19 cellular contexts compared by ENCODE assay signal in the genomic region with DNA sequence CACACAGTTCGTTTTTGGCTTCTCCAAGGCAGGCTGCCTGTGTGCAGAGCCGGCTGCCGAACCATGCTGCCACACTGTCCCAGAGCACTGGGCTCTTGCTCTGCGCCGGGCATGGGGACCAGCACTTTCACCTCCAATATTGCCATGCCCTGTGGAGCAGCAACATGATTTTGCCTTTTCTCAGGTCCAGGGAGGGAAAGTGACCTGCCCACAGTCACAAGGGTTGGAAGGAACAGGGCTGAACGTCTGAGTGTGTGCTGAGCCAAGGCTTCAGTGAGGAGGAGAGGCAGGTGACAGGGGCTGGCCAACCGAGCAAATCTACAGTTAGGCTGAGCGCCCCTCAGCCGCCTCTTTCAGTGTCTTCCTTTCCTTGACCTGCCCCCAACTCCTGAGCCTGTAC. TPM values are rescaled to one million over a fixed set of nuclear protein-coding genes. Genes with fewer than 3 reads are reported as not detected.
"Had no signal": no experiment of that assay in that cellular context is flagged by ENCODE, and none has a peak within 500 bp of the region (broad histone marks: within the 10 kb centered on the region; RNA-seq: fewer than 3 reads in every experiment).

No MANE protein-coding gene starts in this region.

- H3K27ac ChIP-seq: SJCRH30, thyroid gland had no signal

- H3K9me3 ChIP-seq: SJCRH30, thyroid gland had no signal

- H3K4me3 Mint-ChIP-seq: activated CD8-positive, alpha-beta T cell treated with anti-CD3 and anti-CD28 coated beads, Interleukin-2, amount 10 ng/mL, durations not matched to agents 7 days and 5 days; activated naive CD8-positive, alpha-beta T cell; central memory CD8-positive, alpha-beta T cell; natural killer cell; stimulated activated effector memory CD8-positive, alpha-beta T cell treated with anti-CD3 and anti-CD28 coated beads, Interleukin-12 subunit alpha, Interleukin-12 subunit beta, amount 100 ng/mL, for 72 hours had no signal

- H3K27ac Mint-ChIP-seq: activated CD8-positive, alpha-beta T cell treated with anti-CD3 and anti-CD28 coated beads, Interleukin-2, amount 10 ng/mL, durations not matched to agents 7 days and 5 days; activated naive CD8-positive, alpha-beta T cell; natural killer cell; stimulated activated effector memory CD8-positive, alpha-beta T cell treated with anti-CD3 and anti-CD28 coated beads, Interleukin-12 subunit alpha, Interleukin-12 subunit beta, amount 100 ng/mL, for 72 hours had no signal

- H3K27me3 ChIP-seq: SJCRH30, thyroid gland had no signal

- H3K36me3 Mint-ChIP-seq: activated naive CD8-positive, alpha-beta T cell; brain; natural killer cell; stimulated activated effector memory CD8-positive, alpha-beta T cell treated with anti-CD3 and anti-CD28 coated beads, Interleukin-12 subunit alpha, Interleukin-12 subunit beta, amount 100 ng/mL, for 72 hours had no signal

- H3K4me1 Mint-ChIP-seq: central memory CD8-positive, alpha-beta T cell; natural killer cell; stimulated activated effector memory CD8-positive, alpha-beta T cell treated with anti-CD3 and anti-CD28 coated beads, Interleukin-12 subunit alpha, Interleukin-12 subunit beta, amount 100 ng/mL, for 72 hours had no signal

- H3K9me3 Mint-ChIP-seq: central memory CD8-positive, alpha-beta T cell; natural killer cell; stimulated activated effector memory CD8-positive, alpha-beta T cell treated with anti-CD3 and anti-CD28 coated beads, Interleukin-12 subunit alpha, Interleukin-12 subunit beta, amount 100 ng/mL, for 72 hours had no signal

- DNase-seq: activated CD4-positive, alpha-beta T cell treated with anti-CD3 and anti-CD28 coated beads for 4 hours; activated CD8-positive, alpha-beta memory T cell treated with anti-CD3 and anti-CD28 coated beads, Interleukin-2, amount 50 U/mL, for 48 hours; activated CD8-positive, alpha-beta T cell treated with anti-CD3 and anti-CD28 coated beads, Interleukin-2, amount 10 ng/mL, durations not matched to agents 7 days and 5 days; activated gamma-delta T cell treated with Interleukin-2 at 50 U/mL for 16 hours; amniotic stem cell; effector CD8-positive, alpha-beta T cell; foreskin melanocyte; head of caudate nucleus; left colon; mammary epithelial cell; natural killer cell; SJCRH30; T-helper 2 cell; thyroid gland had no signal

- ATAC-seq: activated CD8-positive, alpha-beta T cell treated with anti-CD3 and anti-CD28 coated beads, Interleukin-2, amount 10 ng/mL, durations not matched to agents 7 days and 5 days; left colon; sciatic nerve; stimulated activated effector memory CD8-positive, alpha-beta T cell treated with anti-CD3 and anti-CD28 coated beads, Interleukin-12 subunit alpha, Interleukin-12 subunit beta, amount 100 ng/mL, for 72 hours had no signal

- H3K36me3 ChIP-seq: SJCRH30, thyroid gland had no signal

- H3K4me3 ChIP-seq: SJCRH30, thyroid gland had no signal

RNA-seq across cellular contexts. Expression of gene MYOZ3, which starts 54.6 kb away (rescaled TPM):
- total RNA-seq: activated CD8-positive, alpha-beta T cell treated with anti-CD3 and anti-CD28 coated beads, Interleukin-2, amount 10 ng/mL, durations not matched to agents 7 days and 5 days; mammary epithelial cell; natural killer cell had no signal
- polyA plus RNA-seq: mammary epithelial cell had no signal
